In the genomic region with DNA sequence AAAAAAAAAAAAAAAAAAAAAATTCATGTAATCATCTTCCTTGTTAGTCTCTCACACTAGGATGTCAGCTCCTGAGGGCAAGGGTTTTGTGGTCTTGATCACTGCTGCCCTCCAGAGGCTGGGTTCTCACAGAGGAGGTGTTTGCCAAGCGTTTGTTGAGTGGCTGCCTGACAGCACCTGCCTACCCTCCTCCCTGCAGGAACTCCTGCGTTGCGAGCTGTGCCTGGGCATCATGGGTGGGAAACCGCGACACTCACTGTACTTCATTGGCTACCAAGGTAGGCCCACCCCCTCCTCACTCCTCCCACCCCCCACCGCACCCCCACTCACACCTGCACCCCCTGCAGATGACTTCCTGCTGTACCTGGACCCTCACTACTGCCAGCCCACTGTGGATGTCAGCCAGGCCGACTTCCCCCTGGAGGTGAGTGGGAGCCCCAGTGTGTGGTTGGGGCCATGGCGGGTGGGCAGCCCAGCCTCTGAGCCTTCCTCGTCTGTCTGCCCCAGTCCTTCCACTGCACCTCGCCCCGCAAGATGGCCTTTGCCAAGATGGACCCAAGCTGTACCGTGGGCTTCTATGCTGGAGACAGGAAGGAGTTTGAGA, we compare ENCODE assay signal across 8 cellular contexts. TPM values are rescaled to one million over a fixed set of nuclear protein-coding genes. Genes with fewer than 3 reads are reported as not detected.
DNase-seq lines count a peak whose midpoint lies in the region; ATAC-seq, FAIRE-seq and TF ChIP-seq lines count a peak whose summit lies in the region.

No MANE protein-coding gene starts in this region.

- no peak overlapping the region for H3K4me3 ChIP-seq in epithelial cell of proximal tubule (ENCODE audit: low read depth, low read length)
- no peak overlapping the region for H3K4me3 ChIP-seq in tibial artery

- peaks cover 53 to 98% (median 87%) of the 10 kb centered on the region in 3 donors for H3K36me3 ChIP-seq in tibial artery

- TF ChIP-seq POLR2A in H54 (IDR thresholded peaks at IDR 0.05; ENCODE audit: low read depth, low read length) = no peak

- DNase-seq in AML-193 (lab: John Stamatoyannopoulos, UW) = peak; percentile 40 to 50
- peak; percentile 61 for DNase-seq in H54 (ENCODE audit: insufficient read length, low spot score)
- no peak for DNase-seq in epithelial cell of proximal tubule (ENCODE audit: low read depth)
- peak; percentile 20 for DNase-seq in superior temporal gyrus (ENCODE audit: extremely low spot score)
- no peak for DNase-seq in tibial artery

- 0 out of 3 replicates have a peak, but pooled peaks have one; percentile 17 for ATAC-seq in SK-N-SH treated with all-trans-retinoic acid at 6 μM for 48 hours
- no peak for ATAC-seq in GM18498 (IDR thresholded peaks at IDR 0.05; ENCODE audit: unreplicated experiment)
- no peak for ATAC-seq in HG02571 (IDR thresholded peaks at IDR 0.05; ENCODE audit: unreplicated experiment)

- intact Hi-C loops in tibial artery (cut with DNase I; ENCODE audit: low total_unique reads) = no loop called here

- H3K9me3 ChIP-seq in tibial artery = no peaks in the 10 kb centered on the region

- no peaks in the 10 kb centered on the region for H3K27me3 ChIP-seq in tibial artery

- H3K27ac ChIP-seq in tibial artery = no peak overlapping the region

- no peaks in the 10 kb centered on the region for H3K4me1 ChIP-seq in tibial artery

- TF ChIP-seq CTCF in epithelial cell of proximal tubule (conservative IDR thresholded peaks at IDR 0.05; ENCODE audit: low read depth, low read length) = peak; percentile 43
- no peak for TF ChIP-seq CTCF in tibial artery (IDR thresholded peaks at IDR 0.05)

- no peak for FAIRE-seq in H54 (lab: Jason Lieb, UNC)

TF ChIP-seq in SK-N-SH treated with all-trans-retinoic acid at 6 μM for 48 hours, 23 proteins besides CTCF, POLR2A, EP300 and RAD21:
- TF ChIP-seq PPARA (CRISPR knock-in tag; IDR thresholded peaks at IDR 0.05; ENCODE audit: borderline replicate concordance) (no peak), ZC3H10 (CRISPR knock-in tag; IDR thresholded peaks at IDR 0.05) (no peak)

RNA-seq across cellular contexts. Expression of gene ATG4D, which starts 8.1 kb away (rescaled TPM):
- total RNA-seq in epithelial cell of proximal tubule = 31.4 and 35.9 TPM in 2 replicates

RNA-seq across cellular contexts. Expression of gene KRI1, which starts 14.0 kb away (rescaled TPM):
- 16.7 and 18.2 TPM in 2 replicates for total RNA-seq in epithelial cell of proximal tubule

RNA-seq across cellular contexts. Expression of gene CDKN2D, which starts 17.0 kb away (rescaled TPM):
- 5.1 and 17.1 TPM in 2 replicates for total RNA-seq in epithelial cell of proximal tubule

RNA-seq across cellular contexts. Expression of gene S1PR5, which starts 34.6 kb away (rescaled TPM):
- total RNA-seq in epithelial cell of proximal tubule = not detected in 2 replicates

RNA-seq across cellular contexts. Expression of gene AP1M2, which starts 35.3 kb away (rescaled TPM):
- total RNA-seq in epithelial cell of proximal tubule = 39.7 and 47.2 TPM in 2 replicates

Comparison
In these comparisons a context has a peak if more than half of its experiments do, and no peak if none do; other contexts are left out.
1. DNase-seq: peak in AML-193 (2 of 2), H54 (single experiment) and superior temporal gyrus (single experiment); none in epithelial cell of proximal tubule (single experiment) and tibial artery (0 of 2).